ENCODE assay signal across 27 cellular contexts in genomic region chr20:32128167-32128566, GRCh38.
"Had no signal": no experiment of that assay in that cellular context is flagged by ENCODE, and none has a peak within 500 bp of the region (broad histone marks: within the 10 kb centered on the region; RNA-seq: fewer than 3 reads in every experiment).

No MANE protein-coding gene starts in this region.

- H3K9ac ChIP-seq: neural progenitor cell, parathyroid adenoma had no signal

- ATAC-seq: naive thymus-derived CD8-positive, alpha-beta T cell; psoas muscle; right cardiac atrium; sciatic nerve; stimulated activated memory B cell treated with anti-CD40 and anti-IgM and Interleukin-4, amounts not matched to agents 10 μg/mL and 1 μg/mL and 100 μg/mL, for 72 hours; stimulated activated naive CD8-positive, alpha-beta T cell treated with anti-CD3 and anti-CD28 coated beads, Interleukin-15, amount 100 ng/mL, for 72 hours; stimulated activated naive CD8-positive, alpha-beta T cell treated with anti-CD3 and anti-CD28 coated beads, Interleukin-15, Interleukin-2, amounts not matched to agents 100 U/mL and 50 U/mL, for 24 hours had no signal

- H3K27ac ChIP-seq: ovary, parathyroid adenoma, psoas muscle, skin epidermis, spleen, suprapubic skin, testis, tibial artery, transverse colon, vagina had no signal

- H3K4me1 ChIP-seq: spleen, transverse colon had no signal

- H3K27me3 ChIP-seq: neural progenitor cell, ovary, spleen, suprapubic skin, testis, tibial artery, transverse colon, vagina had no signal

- DNase-seq: naive thymus-derived CD8-positive, alpha-beta T cell; occipital lobe; ovary; posterior cingulate gyrus; psoas muscle; right cardiac atrium; spleen; stimulated activated CD4-positive, alpha-beta T cell treated with anti-CD3 and anti-CD28 coated beads, Interleukin-12 subunit alpha, Interleukin-12 subunit beta, amount 100 ng/mL, for 4 hours; stimulated activated CD4-positive, alpha-beta T cell treated with anti-CD3 and anti-CD28 coated beads, Interleukin-1b, Interleukin-23, amount 100 ng/mL, for 48 hours; stimulated activated CD4-positive, alpha-beta T cell treated with anti-CD3 and anti-CD28 coated beads, Interleukin-4, amount 100 ng/mL, for 1 hour; stimulated activated CD4-positive, alpha-beta T cell treated with anti-CD3 and anti-CD28 coated beads, Interleukin-4, amount 100 ng/mL, for 4 hours; stimulated activated CD8-positive, alpha-beta memory T cell treated with anti-CD3 and anti-CD28 coated beads, Interleukin-4, amount 100 ng/mL, for 48 hours; stimulated activated naive CD4-positive, alpha-beta T cell; stimulated activated naive CD8-positive, alpha-beta T cell treated with anti-CD3 and anti-CD28 coated beads, Interleukin-15, amount 100 ng/mL, for 72 hours; stimulated activated naive CD8-positive, alpha-beta T cell treated with anti-CD3 and anti-CD28 coated beads, Interleukin-15, Interleukin-2, amounts not matched to agents 100 U/mL and 50 U/mL, for 24 hours; substantia nigra; testis; tibial artery; transverse colon had no signal

- H3K36me3 ChIP-seq: ovary, suprapubic skin had no signal

- H3K4me3 ChIP-seq: neural progenitor cell, ovary, psoas muscle, skin epidermis, smooth muscle cell, spleen, suprapubic skin, testis, tibial artery, transverse colon, vagina had no signal

- H3K9me3 ChIP-seq: ovary, psoas muscle, spleen, suprapubic skin, testis, tibial artery, transverse colon, vagina had no signal
